In genomic region chr19:49536921-49537462, GRCh38 we compare ENCODE assay signal across 25 cellular contexts. TPM values are rescaled to one million over a fixed set of nuclear protein-coding genes. Genes with fewer than 3 reads are reported as not detected.
"Had no signal": no experiment of that assay in that cellular context is flagged by ENCODE, and none has a peak within 500 bp of the region (broad histone marks: within the 10 kb centered on the region; RNA-seq: fewer than 3 reads in every experiment).

No MANE protein-coding gene starts in this region.

- H3K9me3 ChIP-seq: SJSA1 had no signal

- H3K4me3 ChIP-seq: SJSA1 had no signal

- H3K4me3 Mint-ChIP-seq: activated CD8-positive, alpha-beta memory T cell treated with anti-CD3 and anti-CD28 coated beads, Interleukin-2, amount 10 ng/mL, durations not matched to agents 7 days and 5 days; activated naive CD8-positive, alpha-beta T cell; activated T-cell treated with anti-CD3 and anti-CD28 coated beads, Interleukin-2, amount 50 U/mL, for 24 hours; activated T-helper 1 cell treated with anti-CD3 and anti-CD28 coated beads, Interleukin-12 subunit alpha, Interleukin-12 subunit beta, Interleukin-2, Interleukin-4 antibody, amounts not matched to agents 30 ng/mL and 10 ng/mL and 1 ng/mL, durations not matched to agents 14 hours and 24 hours and 36 hours; brain; central memory CD8-positive, alpha-beta T cell; T-helper 1 cell treated with Interleukin-12 subunit alpha and Interleukin-12 subunit beta and Interleukin-4 antibody, amounts not matched to agents 30 μg/mL and 1 μg/mL, for 36 hours had no signal

- H3K36me3 Mint-ChIP-seq: activated CD8-positive, alpha-beta memory T cell treated with anti-CD3 and anti-CD28 coated beads, Interleukin-2, amount 10 ng/mL, durations not matched to agents 7 days and 5 days; activated naive CD8-positive, alpha-beta T cell had no signal

- H3K4me1 ChIP-seq: SJSA1 had no signal

- ATAC-seq: activated CD4-positive, CD25-positive, alpha-beta regulatory T cell treated with anti-CD3 and anti-CD28 coated beads, Interleukin-2, amount 50 U/mL, for 24 hours; activated CD8-positive, alpha-beta memory T cell treated with anti-CD3 and anti-CD28 coated beads, Interleukin-2, amount 10 ng/mL, durations not matched to agents 7 days and 5 days; PC-3 had no signal

- DNase-seq: activated CD4-positive, alpha-beta T cell treated with anti-CD3 and anti-CD28 coated beads for 4 hours; activated CD4-positive, alpha-beta T cell treated with anti-CD3 and anti-CD28 coated beads, Interleukin-2, amount 50 U/mL, for 48 hours; activated CD8-positive, alpha-beta memory T cell treated with anti-CD3 and anti-CD28 coated beads, Interleukin-2, amount 10 ng/mL, durations not matched to agents 7 days and 5 days; activated effector memory CD4-positive, alpha-beta T cell treated with Interleukin-2 at 50 U/mL for 16 hours; activated naive CD4-positive, alpha-beta T cell; activated T-cell treated with anti-CD3 and anti-CD28 coated beads, Interleukin-2, amount 50 U/mL, for 24 hours; MM.1S; NCI-H1105; NCI-H1436; NCI-H1694 treated with DMSO at 0.1 percent for 48 hours; NCI-H2029 treated with DMSO at 0.1 percent for 48 hours; NCI-H510A treated with DMSO at 0.1 percent for 48 hours; NCI-H69; NK-92 treated with Interleukin-12 subunit alpha and Interleukin-12 subunit beta, amount 100 ng/mL, for 24 hours; PC-3; SHP77 had no signal

- H3K27me3 Mint-ChIP-seq: activated naive CD8-positive, alpha-beta T cell; activated T-cell treated with anti-CD3 and anti-CD28 coated beads, Interleukin-2, amount 50 U/mL, for 24 hours; central memory CD8-positive, alpha-beta T cell had no signal

- H3K27me3 ChIP-seq: SJSA1 had no signal

- FAIRE-seq: astrocyte, RCC 7860 had no signal

- H3K27ac ChIP-seq: SJSA1 had no signal

- H3K27ac Mint-ChIP-seq: activated CD8-positive, alpha-beta memory T cell treated with anti-CD3 and anti-CD28 coated beads, Interleukin-2, amount 10 ng/mL, durations not matched to agents 7 days and 5 days; activated naive CD8-positive, alpha-beta T cell; activated T-cell treated with anti-CD3 and anti-CD28 coated beads, Interleukin-2, amount 50 U/mL, for 24 hours; activated T-helper 1 cell treated with anti-CD3 and anti-CD28 coated beads, Interleukin-12 subunit alpha, Interleukin-12 subunit beta, Interleukin-2, Interleukin-4 antibody, amounts not matched to agents 30 ng/mL and 10 ng/mL and 1 ng/mL, durations not matched to agents 14 hours and 24 hours and 36 hours; brain; T-helper 1 cell treated with Interleukin-12 subunit alpha and Interleukin-12 subunit beta and Interleukin-4 antibody, amounts not matched to agents 30 μg/mL and 1 μg/mL, for 36 hours had no signal

- H3K9me3 Mint-ChIP-seq: activated T-cell treated with anti-CD3 and anti-CD28 coated beads, Interleukin-2, amount 50 U/mL, for 24 hours; activated T-helper 1 cell treated with anti-CD3 and anti-CD28 coated beads, Interleukin-12 subunit alpha, Interleukin-12 subunit beta, Interleukin-2, Interleukin-4 antibody, amounts not matched to agents 30 ng/mL and 10 ng/mL and 1 ng/mL, durations not matched to agents 14 hours and 24 hours and 36 hours; brain; central memory CD8-positive, alpha-beta T cell; T-helper 1 cell treated with Interleukin-12 subunit alpha and Interleukin-12 subunit beta and Interleukin-4 antibody, amounts not matched to agents 30 μg/mL and 1 μg/mL, for 36 hours had no signal

RNA-seq across cellular contexts. Expression of gene PRRG2, which starts 44.1 kb away (rescaled TPM):
- total RNA-seq: SJSA1 had no signal
